ENCODE assay signal across 1 cellular context in genomic region chr11:3052109-3052479, GRCh38.
TF ChIP-seq lines count a peak whose summit lies in the region.

No MANE protein-coding gene starts in this region.

TF ChIP-seq in WTC11, 78 proteins besides CTCF, POLR2A, EP300 and RAD21 (continued from another document):
- TF ChIP-seq ZBTB43 (CRISPR knock-in tag; IDR thresholded peaks at IDR 0.05) (no peak), ZSCAN18 (CRISPR knock-in tag; IDR thresholded peaks at IDR 0.05) (no peak)
